In the genomic region with DNA sequence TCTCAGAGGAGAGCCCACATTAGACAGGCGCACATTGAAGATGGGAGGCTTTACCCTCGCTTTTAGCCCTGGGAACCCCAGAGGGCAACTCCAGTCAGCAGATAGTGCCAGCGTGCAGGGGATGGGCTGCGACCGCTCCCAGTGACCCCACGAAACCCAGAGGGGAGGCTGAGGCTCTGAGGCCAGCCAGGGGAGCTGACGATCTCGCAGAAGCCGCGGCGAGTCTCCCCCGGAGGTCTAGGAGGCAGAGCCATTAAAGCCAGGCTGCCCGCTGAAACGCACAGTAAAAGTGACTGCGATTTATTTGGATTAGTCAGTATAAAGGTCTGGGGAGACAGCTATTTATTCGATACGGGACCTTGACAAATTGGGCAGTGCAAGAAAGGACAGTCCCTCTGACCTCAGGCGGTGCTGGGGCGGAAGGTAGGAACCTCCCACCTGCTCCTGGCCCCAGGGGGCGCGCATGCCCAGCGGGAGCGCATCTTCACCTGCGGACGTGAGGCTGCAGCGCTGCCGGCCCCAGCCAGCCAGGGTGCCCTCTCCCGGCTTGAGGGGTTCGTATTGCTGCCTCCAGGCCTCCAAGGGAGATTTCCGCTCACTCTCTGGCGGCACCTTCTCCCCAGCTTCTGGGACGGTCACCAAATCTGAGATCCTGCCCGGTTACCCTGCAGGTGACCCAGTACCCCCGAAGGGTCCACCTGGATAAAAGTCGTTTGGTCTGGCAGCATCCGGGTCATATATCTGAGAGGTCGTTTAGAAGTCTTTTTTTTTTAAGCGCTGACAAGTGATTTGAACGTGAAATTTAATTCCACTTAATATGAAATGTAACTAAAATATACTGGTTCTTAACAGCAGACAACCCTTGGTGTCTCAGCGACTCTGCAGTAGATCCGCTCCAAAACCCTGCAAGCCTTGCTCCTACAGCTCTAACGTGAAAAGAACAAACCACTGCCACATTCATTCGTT, we compare ENCODE assay signal across 10 cellular contexts. TPM values are rescaled to one million over a fixed set of nuclear protein-coding genes. Genes with fewer than 3 reads are reported as not detected.
DNase-seq lines count a peak whose midpoint lies in the region; ATAC-seq and TF ChIP-seq lines count a peak whose summit lies in the region.
"Had no signal": no experiment of that assay in that cellular context is flagged by ENCODE, and none has a peak within 500 bp of the region (broad histone marks: within the 10 kb centered on the region; RNA-seq: fewer than 3 reads in every experiment).

No MANE protein-coding gene starts in this region.

- ATAC-seq in GM19395 (IDR thresholded peaks at IDR 0.05; ENCODE audit: unreplicated experiment): no peak

- CTCF ChIA-PET in GM10248 (lab: Yijun Ruan, JAX): interaction anchor here (1.3 to 1.5 kb wide), 2 partner anchors 9 to 61 kb away, joined by 3 to 4 read pairs; no protein-coding TSS in a partner anchor

- POLR2A ChIA-PET in GM10248 (lab: Yijun Ruan, JAX): no interaction called here

- no peak for TF ChIP-seq CTCF in GM10248 (IDR thresholded peaks at IDR 0.05; ENCODE audit: control extremely low read depth, extremely low read depth, low read depth, missing control alignments)

- DNase-seq in GM10248 (ENCODE audit: extremely low spot score) (peak; percentile 11), NCI-H69 (lab: John Stamatoyannopoulos, UW) (peak; percentile 44), germinal center (ENCODE audit: low spot score) (peak; percentile 1), retina (peak; percentile 81), mucosa of gallbladder (ENCODE audit: low spot score) (no peak), SIG-M5 treated with dmso at 0.1 percent for 504 hours (lab: John Stamatoyannopoulos, UW; ENCODE audit: unreplicated experiment) (no peak)
- DNase-seq: hypothalamus had no signal

RNA-seq across cellular contexts. Expression of a gene that starts 34.0 kb away (rescaled TPM):
- total RNA-seq in mucosa of gallbladder: 10.9 TPM
- total RNA-seq: skeletal muscle tissue, temporal lobe had no signal

Comparison
In these comparisons a context has a peak if more than half of its experiments do, and no peak if none do; other contexts are left out.
1. DNase-seq: peak in GM10248 (single experiment), NCI-H69 (single experiment), germinal center (single experiment) and retina (single experiment); none in mucosa of gallbladder (single experiment) and SIG-M5 treated with dmso at 0.1 percent for 504 hours (single experiment).